Comparison of ENCODE assay signal across 10 cellular contexts in the genomic region with DNA sequence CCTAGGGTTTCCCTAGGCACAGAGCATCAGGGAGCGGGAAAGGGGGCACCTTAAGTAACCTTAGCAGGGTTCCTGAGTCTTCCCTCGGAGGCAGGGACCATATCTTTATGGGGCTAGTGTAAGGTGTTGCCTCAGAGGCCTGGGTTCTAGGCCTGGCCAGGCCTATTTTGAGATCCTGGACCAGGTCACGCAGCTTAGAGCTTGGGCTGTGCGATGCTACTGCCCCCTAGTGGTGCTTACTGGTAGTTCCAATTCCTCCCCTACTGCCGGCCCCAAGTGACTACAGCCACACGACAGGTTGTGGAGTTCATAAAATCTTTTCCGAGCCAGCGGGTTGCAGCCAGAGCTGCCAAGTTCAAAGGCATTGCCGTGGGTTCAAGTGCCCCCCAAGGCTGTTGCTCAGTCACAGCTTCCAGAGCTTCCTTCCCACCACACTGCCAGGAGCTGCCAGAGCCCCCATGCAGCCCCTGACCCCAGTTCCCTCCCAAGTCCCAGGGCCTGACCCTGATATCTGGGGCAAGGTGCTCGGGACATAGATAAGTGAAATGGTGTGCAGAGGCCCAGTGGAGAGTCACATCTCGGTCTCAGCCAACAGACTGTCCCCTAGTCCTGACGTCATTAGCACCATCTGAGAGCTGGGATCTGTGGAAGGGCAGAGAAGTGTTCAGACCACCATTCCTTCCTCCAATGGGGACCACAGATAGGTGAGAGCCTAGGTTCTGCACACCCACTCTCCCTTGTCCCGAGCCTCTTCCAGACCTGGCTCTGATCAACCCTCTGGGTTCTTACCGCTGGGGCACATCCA. TPM values are rescaled to one million over a fixed set of nuclear protein-coding genes. Genes with fewer than 3 reads are reported as not detected.
DNase-seq lines count a peak whose midpoint lies in the region; FAIRE-seq and TF ChIP-seq lines count a peak whose summit lies in the region.
"Had no signal": no experiment of that assay in that cellular context is flagged by ENCODE, and none has a peak within 500 bp of the region (broad histone marks: within the 10 kb centered on the region; RNA-seq: fewer than 3 reads in every experiment).

No MANE protein-coding gene starts in this region.

- 36% methylated on average over 14 of the region's 14 CpGs; no CpG with 5 or more reads in 1 of the 2 experiments for WGBS in H1 (ENCODE audit: extremely low coverage in 1 of 2, insufficient coverage in 1 of 2, insufficient read length in 1 of 2, insufficient replicate concordance in 2 of 2, low coverage in 1 of 2, low lambda C conversion rate in 2 of 2, missing lambda C conversion rate in 1 of 2), 2 experiments

- peaks cover 15% of the 10 kb centered on the region for H3K36me3 Mint-ChIP-seq in mesothelial cell of epicardium

- peaks cover 7% of the 10 kb centered on the region for H3K4me1 Mint-ChIP-seq in mesothelial cell of epicardium

- peaks cover 0 to 19% (median 15%) of the 10 kb centered on the region in 4 experiments; a peak in 5 of 7 replicates for H3K27me3 ChIP-seq in H1 (replicated peaks in 1 of 4; ENCODE audit: control insufficient read depth in 3 of 4, extremely low read depth in 1 of 4, insufficient read depth in 3 of 4, low read length in 3 of 4)

- no peak overlapping the region for H3K56ac ChIP-seq in H1 (replicated peaks; ENCODE audit: insufficient read length, low read depth, low read length)

- H4K91ac ChIP-seq in H1 (replicated peaks; ENCODE audit: insufficient read length, low read length) = no peak overlapping the region

- no peak overlapping the region for H2BK12ac ChIP-seq in H1 (ENCODE audit: low read depth, low read length)

- peak in 2 of 3 experiments; percentile 97 to 98; a peak in 3 of 4 replicates for TF ChIP-seq CTCF in H1 (IDR thresholded peaks at IDR 0.05; ENCODE audit: control extremely low read depth in 1 of 3, insufficient read depth in 1 of 3, low read depth in 1 of 3, low read length in 3 of 3)
- TF ChIP-seq CTCF in mesothelial cell of epicardium (IDR thresholded peaks at IDR 0.05; ENCODE audit: unreplicated experiment) = peak; percentile 98

- no peak overlapping the region for H4K5ac ChIP-seq in H1 (ENCODE audit: insufficient read length, low read depth, low read length)

- H3K14ac ChIP-seq in H1 (ENCODE audit: insufficient read length) = no peak overlapping the region

- no peak overlapping the region; the same call in 1 of the 2 replicates for H4K8ac ChIP-seq in H1 (ENCODE audit: extremely low read depth, insufficient read depth, low read length)

- no peak overlapping the region for H2BK120ac ChIP-seq in H1 (replicated peaks; ENCODE audit: low read depth, low read length)

- no peak overlapping the region for H3K4me3 ChIP-seq in H1 (ENCODE audit: extremely low read depth in 1 of 4, insufficient read depth in 2 of 4, low read depth in 3 of 4, low read length in 4 of 4)
- H3K4me3 ChIP-seq: BLaER1 had no signal

- peaks cover 0 to 14% (median 8%) of the 10 kb centered on the region in 4 experiments; a peak in 5 of 7 replicates for H3K4me1 ChIP-seq in H1 (replicated peaks in 1 of 4; ENCODE audit: control insufficient read depth in 3 of 4, insufficient read depth in 4 of 4, low read length in 3 of 4)

- TF ChIP-seq RAD21 in H1 (IDR thresholded peaks at IDR 0.05 in 1 of 2, conservative IDR thresholded peaks at IDR 0.05 in 1 of 2; ENCODE audit: low read depth in 2 of 2, low read length in 2 of 2) = peak; percentile 90 to 93

- no peak overlapping the region for H3K4ac ChIP-seq in H1 (replicated peaks; ENCODE audit: insufficient read length, low read depth, low read length)

- H2BK20ac ChIP-seq in H1 (ENCODE audit: low read length) = no peak overlapping the region

- no peaks in the 10 kb centered on the region for H3K79me2 ChIP-seq in H1 (ENCODE audit: control insufficient read depth in 1 of 2, insufficient read depth in 2 of 2, low read length in 2 of 2)

- no peak for TF ChIP-seq EP300 in H1 (IDR thresholded peaks at IDR 0.05; ENCODE audit: borderline replicate concordance in 1 of 2, low read depth in 2 of 2, low read length in 2 of 2)

- no peak overlapping the region for H2AK5ac ChIP-seq in H1 (ENCODE audit: low read depth, low read length)

- H3K23me2 ChIP-seq in H1 (ENCODE audit: low read depth, low read length) = peaks cover 12% of the 10 kb centered on the region

- peaks cover 8 to 23% (median 17%) of the 10 kb centered on the region in 4 experiments; a peak in 7 of 8 replicates for H3K36me3 ChIP-seq in H1 (ENCODE audit: control insufficient read depth in 2 of 4, insufficient read depth in 4 of 4, low read length in 3 of 4)

- no peak overlapping the region for H3K4me3 Mint-ChIP-seq in mesothelial cell of epicardium

- H3K23ac ChIP-seq in H1 (ENCODE audit: insufficient read length) = no peak overlapping the region

- no peak overlapping the region for H3K18ac ChIP-seq in H1 (ENCODE audit: extremely low read depth, low read length)

- H3K9me3 ChIP-seq in H1 (ENCODE audit: insufficient read depth in 2 of 2, low read depth in 1 of 2, low read length in 1 of 2) = no peaks in the 10 kb centered on the region
- H3K9me3 ChIP-seq: BLaER1 had no signal

- no peak overlapping the region for H3K27ac ChIP-seq in H1 (ENCODE audit: low read depth, low read length)
- H3K27ac ChIP-seq: BLaER1 had no signal

- no peak overlapping the region for H3K27ac Mint-ChIP-seq in mesothelial cell of epicardium

- peak; percentile 78 for FAIRE-seq in H1 (lab: Jason Lieb, UNC)

- no peak overlapping the region for H2BK5ac ChIP-seq in H1 (ENCODE audit: low read depth, low read length)

- H2BK15ac ChIP-seq in H1 (ENCODE audit: low read length) = no peak overlapping the region

- DNase-seq in NCI-H2107 treated with DMSO at 0.1 percent for 48 hours (lab: John Stamatoyannopoulos, UW; ENCODE audit: unreplicated experiment) = peak; percentile 28
- no peak for DNase-seq in NCI-H2107 (lab: John Stamatoyannopoulos, UW)
- DNase-seq in HS-5 (ENCODE audit: low read depth) = peak; percentile 43
- DNase-seq in NOMO-1 treated with dmso at 0.1 percent for 144 hours (lab: John Stamatoyannopoulos, UW; ENCODE audit: unreplicated experiment) = peak; percentile 58
- DNase-seq in activated CD8-positive, alpha-beta memory T cell treated with anti-CD3 and anti-CD28 coated beads for 4 hours (ENCODE audit: low read depth in 2 of 2) = peak; percentile 54 to 57
- DNase-seq in H1 (ENCODE audit: low read depth in 1 of 2, low spot score in 2 of 2) = peak; percentile 67 to 94
- DNase-seq in mesothelial cell of epicardium (ENCODE audit: low spot score in 2 of 2, unreplicated experiment in 2 of 2) = peak; percentile 62 to 86
- peak; percentile 52 to 64 for DNase-seq in stimulated activated CD8-positive, alpha-beta memory T cell treated with anti-CD3 and anti-CD28 coated beads, Interleukin-4, amount 100 ng/mL, for 1 hour (ENCODE audit: low read depth in 2 of 2, low spot score in 1 of 2)

- H3K9me3 Mint-ChIP-seq in mesothelial cell of epicardium = no peaks in the 10 kb centered on the region

- H2AFZ ChIP-seq in H1 (ENCODE audit: low read length) = no peak overlapping the region

- peaks cover 24% of the 10 kb centered on the region for H3K27me3 Mint-ChIP-seq in mesothelial cell of epicardium (ENCODE audit: low read depth)

- POLR2A ChIA-PET in H1 (lab: Charles Lee; ENCODE audit: partially characterized antibody) = interaction anchor here (0.7 to 12.6 kb wide), 12 partner anchors 9 to 124 kb away, joined by 3 to 147 read pairs (median 4); partner anchors contain the start of genes ABCC10, DLK2, POLR1C and TJAP1

- peaks cover 2 to 18% of the 10 kb centered on the region in 2 experiments for H4K20me1 ChIP-seq in H1 (replicated peaks in 1 of 2; ENCODE audit: control insufficient read depth in 1 of 2, insufficient read depth in 2 of 2, low read length in 2 of 2)

- CTCF ChIA-PET in H1 (lab: Charles Lee; ENCODE audit: partially characterized antibody) = interaction anchor here (0.5 to 31.7 kb wide), 35 partner anchors 7 to 1584 kb away, joined by 3 to 536 read pairs (median 4); partner anchors contain the start of genes DLK2, DNPH1, POLR1C and TJAP1

- no peak overlapping the region for H3K4me2 ChIP-seq in H1 (ENCODE audit: insufficient read depth in 1 of 2, low read depth in 2 of 2, low read length in 2 of 2)
- H3K4me2 ChIP-seq: BLaER1 had no signal

- H3K9ac ChIP-seq in H1 (replicated peaks in 1 of 4; ENCODE audit: extremely low read depth in 1 of 4, low read depth in 3 of 4, low read length in 3 of 4) = no peak overlapping the region
- H3K9ac ChIP-seq: BLaER1 had no signal

- H3K79me1 ChIP-seq in H1 (ENCODE audit: low read depth, low read length) = no peaks in the 10 kb centered on the region

- no peak for TF ChIP-seq POLR2A in H1 (IDR thresholded peaks at IDR 0.05; ENCODE audit: control extremely low read depth in 1 of 2, low read depth in 2 of 2, low read length in 2 of 2)

RNA-seq across cellular contexts. Expression of gene LRRC73, which starts 3.3 kb away (rescaled TPM):
- 0.26 and 0.69 TPM in 2 replicates for total RNA-seq in H1 (2021; fragmentation: NEBNext Ultra II Directional; extraction: Animal tissue kit (Norgen Biotek cat#: 25700))
- polyA plus RNA-seq in H1 (2011; rRNA removed) = 0.24 and 0.25 TPM in 2 replicates
- 0.22 TPM for polyA plus RNA-seq in H1 (2011; cell fraction: cytosol; rRNA removed)
- 0.21 TPM for polyA plus RNA-seq in H1 (2011; cell fraction: nucleus; rRNA removed)
- polyA plus RNA-seq in H1 (2012, experiment 1 of 2) = 0.15 to 0.60 TPM (median 0.34 TPM) in 4 replicates
- 0.45 TPM for polyA plus RNA-seq in H1 (2012, experiment 2 of 2)
- polyA plus RNA-seq in H1 (2013, experiment 1 of 2) = 0.24 TPM
- 0.20 TPM for polyA plus RNA-seq in H1 (2013, experiment 2 of 2)
- 0.22 TPM in 2 replicates for polyA minus RNA-seq in H1 (2011; rRNA and poly(A)+ RNA removed)
- polyA minus RNA-seq in H1 (2011; cell fraction: cytosol; rRNA and poly(A)+ RNA removed) = 0.88 TPM
- polyA minus RNA-seq in H1 (2011; cell fraction: nucleus; rRNA and poly(A)+ RNA removed) = 1.1 TPM
- 0.58 to 0.72 TPM (median 0.60 TPM) in 3 replicates for total RNA-seq in mesothelial cell of epicardium

RNA-seq across cellular contexts. Expression of gene YIPF3, which starts 9.9 kb away (rescaled TPM):
- total RNA-seq in H1 (2021; fragmentation: NEBNext Ultra II Directional; extraction: Animal tissue kit (Norgen Biotek cat#: 25700)) = 77.2 and 78.2 TPM in 2 replicates
- 225 and 284 TPM in 2 replicates for polyA plus RNA-seq in H1 (2011; rRNA removed)
- polyA plus RNA-seq in H1 (2011; cell fraction: cytosol; rRNA removed) = 102 TPM
- polyA plus RNA-seq in H1 (2011; cell fraction: nucleus; rRNA removed) = 180 TPM
- polyA plus RNA-seq in H1 (2012, experiment 1 of 2) = 60.3 to 108 TPM (median 95.2 TPM) in 4 replicates
- 104 TPM for polyA plus RNA-seq in H1 (2012, experiment 2 of 2)
- polyA plus RNA-seq in H1 (2013, experiment 1 of 2) = 104 TPM
- 125 TPM for polyA plus RNA-seq in H1 (2013, experiment 2 of 2)
- 222 and 265 TPM in 2 replicates for polyA minus RNA-seq in H1 (2011; rRNA and poly(A)+ RNA removed)
- polyA minus RNA-seq in H1 (2011; cell fraction: cytosol; rRNA and poly(A)+ RNA removed) = 35.6 TPM
- polyA minus RNA-seq in H1 (2011; cell fraction: nucleus; rRNA and poly(A)+ RNA removed) = 64.4 TPM
- total RNA-seq in mesothelial cell of epicardium = 107 to 112 TPM (median 111 TPM) in 3 replicates

RNA-seq across cellular contexts. Expression of gene POLR1C, which starts 10.0 kb away (rescaled TPM):
- total RNA-seq in H1 (2021; fragmentation: NEBNext Ultra II Directional; extraction: Animal tissue kit (Norgen Biotek cat#: 25700)) = 46.9 and 49.6 TPM in 2 replicates
- polyA plus RNA-seq in H1 (2011; rRNA removed) = 30.0 and 42.9 TPM in 2 replicates
- polyA plus RNA-seq in H1 (2011; cell fraction: cytosol; rRNA removed) = 54.2 TPM
- 51.8 TPM for polyA plus RNA-seq in H1 (2011; cell fraction: nucleus; rRNA removed)
- 54.6 to 78.8 TPM (median 68.8 TPM) in 4 replicates for polyA plus RNA-seq in H1 (2012, experiment 1 of 2)
- polyA plus RNA-seq in H1 (2012, experiment 2 of 2) = 25.7 TPM
- polyA plus RNA-seq in H1 (2013, experiment 1 of 2) = 31.6 TPM
- polyA plus RNA-seq in H1 (2013, experiment 2 of 2) = 28.6 TPM
- polyA minus RNA-seq in H1 (2011; rRNA and poly(A)+ RNA removed) = 65.4 and 67.9 TPM in 2 replicates
- polyA minus RNA-seq in H1 (2011; cell fraction: cytosol; rRNA and poly(A)+ RNA removed) = 16.7 TPM
- 23.0 TPM for polyA minus RNA-seq in H1 (2011; cell fraction: nucleus; rRNA and poly(A)+ RNA removed)
- 39.5 to 43.4 TPM (median 41.3 TPM) in 3 replicates for total RNA-seq in mesothelial cell of epicardium

RNA-seq across cellular contexts. Expression of gene TJAP1, which starts 29.5 kb away (rescaled TPM):
- total RNA-seq in H1 (2021; fragmentation: NEBNext Ultra II Directional; extraction: Animal tissue kit (Norgen Biotek cat#: 25700)) = 36.8 and 40.4 TPM in 2 replicates
- 30.7 and 50.1 TPM in 2 replicates for polyA plus RNA-seq in H1 (2011; rRNA removed)
- polyA plus RNA-seq in H1 (2011; cell fraction: cytosol; rRNA removed) = 31.0 TPM
- 80.4 TPM for polyA plus RNA-seq in H1 (2011; cell fraction: nucleus; rRNA removed)
- 25.7 to 35.7 TPM (median 33.7 TPM) in 4 replicates for polyA plus RNA-seq in H1 (2012, experiment 1 of 2)
- polyA plus RNA-seq in H1 (2012, experiment 2 of 2) = 28.5 TPM
- polyA plus RNA-seq in H1 (2013, experiment 1 of 2) = 29.1 TPM
- 26.5 TPM for polyA plus RNA-seq in H1 (2013, experiment 2 of 2)
- 15.9 and 17.5 TPM in 2 replicates for polyA minus RNA-seq in H1 (2011; rRNA and poly(A)+ RNA removed)
- 14.8 TPM for polyA minus RNA-seq in H1 (2011; cell fraction: cytosol; rRNA and poly(A)+ RNA removed)
- 19.9 TPM for polyA minus RNA-seq in H1 (2011; cell fraction: nucleus; rRNA and poly(A)+ RNA removed)
- 45.9 to 52.7 TPM (median 49.7 TPM) in 3 replicates for total RNA-seq in mesothelial cell of epicardium

RNA-seq across cellular contexts. Expression of gene DLK2, which starts 51.5 kb away (rescaled TPM):
- 0.37 and 0.67 TPM in 2 replicates for total RNA-seq in H1 (2021; fragmentation: NEBNext Ultra II Directional; extraction: Animal tissue kit (Norgen Biotek cat#: 25700))
- polyA plus RNA-seq in H1 (2011; rRNA removed) = 0.80 and 1.6 TPM in 2 replicates
- polyA plus RNA-seq in H1 (2011; cell fraction: cytosol; rRNA removed) = 1.0 TPM
- 1.2 TPM for polyA plus RNA-seq in H1 (2011; cell fraction: nucleus; rRNA removed)
- 0.25 to 0.88 TPM (median 0.55 TPM) in 4 replicates for polyA plus RNA-seq in H1 (2012, experiment 1 of 2)
- 1.2 TPM for polyA plus RNA-seq in H1 (2012, experiment 2 of 2)
- polyA plus RNA-seq in H1 (2013, experiment 1 of 2) = 0.47 TPM
- polyA plus RNA-seq in H1 (2013, experiment 2 of 2) = 0.37 TPM
- 0.15 and 0.22 TPM in 2 replicates for polyA minus RNA-seq in H1 (2011; rRNA and poly(A)+ RNA removed)
- polyA minus RNA-seq in H1 (2011; cell fraction: cytosol; rRNA and poly(A)+ RNA removed) = not detected
- not detected for polyA minus RNA-seq in H1 (2011; cell fraction: nucleus; rRNA and poly(A)+ RNA removed)
- total RNA-seq in mesothelial cell of epicardium = 3.5 to 4.7 TPM (median 4.1 TPM) in 3 replicates
- total RNA-seq: subcutaneous adipose tissue had no signal
